Comparison of ENCODE assay signal across 1 cellular context in genomic region chr22:22023581-22024137, GRCh38.
TF ChIP-seq lines count a peak whose summit lies in the region.

No MANE protein-coding gene starts in this region.

TF ChIP-seq in GM12878, 131 proteins besides CTCF, POLR2A, EP300 and RAD21:
- TF ChIP-seq BACH1 (IDR thresholded peaks at IDR 0.05; ENCODE audit: borderline replicate concordance): no peak
- 0 out of 2 replicates have a peak, but pooled peaks have one; percentile 41 for TF ChIP-seq ZNF687 (IDR thresholded peaks at IDR 0.05)
- TF ChIP-seq RFX5 (IDR thresholded peaks at IDR 0.05; ENCODE audit: low read depth, low read length): no peak
- no peak for TF ChIP-seq TCF3 (IDR thresholded peaks at IDR 0.05; ENCODE audit: borderline replicate concordance, insufficient read depth, low read depth, low read length)
- TF ChIP-seq SMARCA5 (IDR thresholded peaks at IDR 0.05): no peak
- no peak for TF ChIP-seq BHLHE40 (IDR thresholded peaks at IDR 0.05; ENCODE audit: borderline replicate concordance in 1 of 2, low read depth in 2 of 2, low read length in 1 of 2)
- 0 out of 2 replicates have a peak, but pooled peaks have one; percentile 67 for TF ChIP-seq ZNF592 (IDR thresholded peaks at IDR 0.05)
- no peak for TF ChIP-seq TBL1XR1 (IDR thresholded peaks at IDR 0.05; ENCODE audit: low read depth, low read length)
- TF ChIP-seq RAD51 (IDR thresholded peaks at IDR 0.05): no peak
- no peak for TF ChIP-seq MEF2B (IDR thresholded peaks at IDR 0.05; ENCODE audit: partially characterized antibody, poor library complexity, severe bottlenecking)
- peak; percentile 53; the same call in 1 of the 2 replicates for TF ChIP-seq YY1 (IDR thresholded peaks at IDR 0.05; ENCODE audit: low read depth, low read length)
